1 cellular context compared by ENCODE assay signal in genomic region chr16:1941162-1941923, GRCh38.
TF ChIP-seq lines count a peak whose summit lies in the region.

No MANE protein-coding gene starts in this region.

TF ChIP-seq in A549, 52 proteins besides CTCF, POLR2A, EP300 and RAD21:
- no peak for TF ChIP-seq CEBPB (IDR thresholded peaks at IDR 0.05)
- TF ChIP-seq, protein P1, sequence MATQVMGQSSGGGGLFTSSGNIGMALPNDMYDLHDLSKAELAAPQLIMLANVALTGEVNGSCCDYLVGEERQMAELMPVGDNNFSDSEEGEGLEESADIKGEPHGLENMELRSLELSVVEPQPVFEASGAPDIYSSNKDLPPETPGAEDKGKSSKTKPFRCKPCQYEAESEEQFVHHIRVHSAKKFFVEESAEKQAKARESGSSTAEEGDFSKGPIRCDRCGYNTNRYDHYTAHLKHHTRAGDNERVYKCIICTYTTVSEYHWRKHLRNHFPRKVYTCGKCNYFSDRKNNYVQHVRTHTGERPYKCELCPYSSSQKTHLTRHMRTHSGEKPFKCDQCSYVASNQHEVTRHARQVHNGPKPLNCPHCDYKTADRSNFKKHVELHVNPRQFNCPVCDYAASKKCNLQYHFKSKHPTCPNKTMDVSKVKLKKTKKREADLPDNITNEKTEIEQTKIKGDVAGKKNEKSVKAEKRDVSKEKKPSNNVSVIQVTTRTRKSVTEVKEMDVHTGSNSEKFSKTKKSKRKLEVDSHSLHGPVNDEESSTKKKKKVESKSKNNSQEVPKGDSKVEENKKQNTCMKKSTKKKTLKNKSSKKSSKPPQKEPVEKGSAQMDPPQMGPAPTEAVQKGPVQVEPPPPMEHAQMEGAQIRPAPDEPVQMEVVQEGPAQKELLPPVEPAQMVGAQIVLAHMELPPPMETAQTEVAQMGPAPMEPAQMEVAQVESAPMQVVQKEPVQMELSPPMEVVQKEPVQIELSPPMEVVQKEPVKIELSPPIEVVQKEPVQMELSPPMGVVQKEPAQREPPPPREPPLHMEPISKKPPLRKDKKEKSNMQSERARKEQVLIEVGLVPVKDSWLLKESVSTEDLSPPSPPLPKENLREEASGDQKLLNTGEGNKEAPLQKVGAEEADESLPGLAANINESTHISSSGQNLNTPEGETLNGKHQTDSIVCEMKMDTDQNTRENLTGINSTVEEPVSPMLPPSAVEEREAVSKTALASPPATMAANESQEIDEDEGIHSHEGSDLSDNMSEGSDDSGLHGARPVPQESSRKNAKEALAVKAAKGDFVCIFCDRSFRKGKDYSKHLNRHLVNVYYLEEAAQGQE (IDR thresholded peaks at IDR 0.05) = no peak
- no peak for TF ChIP-seq FOXS1 (CRISPR knock-in tag; IDR thresholded peaks at IDR 0.05)
- TF ChIP-seq, protein P2, sequence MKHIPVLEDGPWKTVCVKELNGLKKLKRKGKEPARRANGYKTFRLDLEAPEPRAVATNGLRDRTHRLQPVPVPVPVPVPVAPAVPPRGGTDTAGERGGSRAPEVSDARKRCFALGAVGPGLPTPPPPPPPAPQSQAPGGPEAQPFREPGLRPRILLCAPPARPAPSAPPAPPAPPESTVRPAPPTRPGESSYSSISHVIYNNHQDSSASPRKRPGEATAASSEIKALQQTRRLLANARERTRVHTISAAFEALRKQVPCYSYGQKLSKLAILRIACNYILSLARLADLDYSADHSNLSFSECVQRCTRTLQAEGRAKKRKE (CRISPR knock-in tag; IDR thresholded peaks at IDR 0.05; ENCODE audit: low read depth) = no peak
- TF ChIP-seq HOXB13 (CRISPR knock-in tag; IDR thresholded peaks at IDR 0.05; ENCODE audit: low read depth) = no peak
- no peak for TF ChIP-seq POLR2AphosphoS2 (conservative IDR thresholded peaks at IDR 0.05; ENCODE audit: low read length)
